Comparison of ENCODE assay signal across 18 cellular contexts in genomic region chr7:112986256-112987031, GRCh38.
DNase-seq lines count a peak whose midpoint lies in the region; ATAC-seq, FAIRE-seq and TF ChIP-seq lines count a peak whose summit lies in the region.
"Had no signal": no experiment of that assay in that cellular context is flagged by ENCODE, and none has a peak within 500 bp of the region (broad histone marks: within the 10 kb centered on the region; RNA-seq: fewer than 3 reads in every experiment).

No MANE protein-coding gene starts in this region.

- no peak for TF ChIP-seq CTCF in AG09319 (IDR thresholded peaks at IDR 0.05; ENCODE audit: low read depth, low read length)
- no peak for TF ChIP-seq CTCF in astrocyte (IDR thresholded peaks at IDR 0.05; ENCODE audit: insufficient read depth, low read depth, low read length)
- TF ChIP-seq CTCF in hepatocyte (IDR thresholded peaks at IDR 0.05; ENCODE audit: poor library complexity) = no peak
- no peak for TF ChIP-seq CTCF in activated CD8-positive, alpha-beta T cell treated with anti-CD3 and anti-CD28 coated beads for 36 hours (IDR thresholded peaks at IDR 0.05)

- H3K27ac ChIP-seq in astrocyte (ENCODE audit: low read depth, low read length) (peak overlapping the region; percentile 89), hepatocyte (peak overlapping the region; percentile 26), small intestine (ENCODE audit: low read depth in 1 of 2, low read length in 1 of 2) (no peak overlapping the region)
- H3K27ac ChIP-seq: neutrophil had no signal

- no peaks in the 10 kb centered on the region for H3K27me3 ChIP-seq in astrocyte (ENCODE audit: insufficient read depth, low read length)
- no peaks in the 10 kb centered on the region for H3K27me3 ChIP-seq in hepatocyte
- no peaks in the 10 kb centered on the region for H3K27me3 ChIP-seq in small intestine (ENCODE audit: control insufficient read depth in 2 of 2, insufficient read depth in 2 of 2, low read length in 2 of 2)
- H3K27me3 ChIP-seq: neutrophil had no signal

- peak overlapping the region; percentile 76 for H3K9ac ChIP-seq in astrocyte (ENCODE audit: low read length)

- FAIRE-seq in astrocyte (lab: Jason Lieb, UNC) (peak; percentile 93), small intestine (lab: Jason Lieb, UNC) (no peak)
- FAIRE-seq: GM19239 had no signal

- CTCF ChIA-PET in activated CD8-positive, alpha-beta T cell treated with anti-CD3 and anti-CD28 coated beads for 36 hours (lab: Charles Lee) = no interaction called here

- H2AFZ ChIP-seq in astrocyte (ENCODE audit: low read depth, low read length) = no peak overlapping the region
- H2AFZ ChIP-seq in hepatocyte = no peak overlapping the region

- H3K27ac Mint-ChIP-seq in astrocyte (ENCODE audit: unreplicated experiment) = no peak overlapping the region
- H3K27ac Mint-ChIP-seq in activated CD8-positive, alpha-beta T cell treated with anti-CD3 and anti-CD28 coated beads for 36 hours = no peak overlapping the region
- H3K27ac Mint-ChIP-seq: activated naive CD4-positive, alpha-beta T cell treated with anti-CD3 and anti-CD28 coated beads, Interleukin-2, amount 50 U/mL, for 24 hours; CD4-positive, CD25-positive, alpha-beta regulatory T cell; T-helper 1 cell treated with Interleukin-12 subunit alpha and Interleukin-12 subunit beta and Interleukin-4 antibody, amounts not matched to agents 30 μg/mL and 1 μg/mL, for 36 hours had no signal

- H3K9me2 ChIP-seq in hepatocyte (replicated peaks; ENCODE audit: insufficient read depth) = no peaks in the 10 kb centered on the region

- H3K9me3 ChIP-seq in astrocyte (ENCODE audit: insufficient read depth, low read depth, low read length) (no peaks in the 10 kb centered on the region), hepatocyte (ENCODE audit: low read depth) (no peaks in the 10 kb centered on the region), small intestine (ENCODE audit: control insufficient read depth, low read depth) (no peaks in the 10 kb centered on the region)
- H3K9me3 ChIP-seq: neutrophil had no signal

- no peaks in the 10 kb centered on the region for H3K27me3 Mint-ChIP-seq in astrocyte (ENCODE audit: low read depth, unreplicated experiment)
- H3K27me3 Mint-ChIP-seq in activated CD8-positive, alpha-beta T cell treated with anti-CD3 and anti-CD28 coated beads for 36 hours = peaks cover 10% of the 10 kb centered on the region
- H3K27me3 Mint-ChIP-seq: CD4-positive, CD25-positive, alpha-beta regulatory T cell had no signal

- DNase-seq in AG09319 (ENCODE audit: extremely low read depth, low read depth) = peak; percentile 23
- peak; percentile 14 for DNase-seq in HT1080 (ENCODE audit: low read depth)
- DNase-seq in astrocyte (ENCODE audit: low read depth) = peak; percentile 62
- no peak for DNase-seq in hepatocyte (ENCODE audit: low spot score)
- DNase-seq in activated CD8-positive, alpha-beta T cell treated with anti-CD3 and anti-CD28 coated beads for 36 hours = no peak
- no peak for DNase-seq in small intestine
- DNase-seq in left colon = no peak
- DNase-seq: activated CD8-positive, alpha-beta memory T cell treated with anti-CD3 and anti-CD28 coated beads for 24 hours; CD4-positive, CD25-positive, alpha-beta regulatory T cell; NCI-H524; stimulated activated CD4-positive, alpha-beta T cell treated with anti-CD3 and anti-CD28 coated beads, Interleukin-4, amount 100 ng/mL, for 4 hours had no signal

- H4K20me1 ChIP-seq in astrocyte (ENCODE audit: insufficient read depth, low read length) = no peaks in the 10 kb centered on the region
- no peaks in the 10 kb centered on the region for H4K20me1 ChIP-seq in hepatocyte (ENCODE audit: insufficient read depth, poor library complexity, severe bottlenecking)

- H3K4me3 ChIP-seq in astrocyte (ENCODE audit: insufficient read depth, low read depth, low read length) (no peak overlapping the region), hepatocyte (no peak overlapping the region), small intestine (ENCODE audit: low read depth in 1 of 2, low read length in 2 of 2) (no peak overlapping the region)
- H3K4me3 ChIP-seq: dorsolateral prefrontal cortex had no signal

- POLR2A ChIA-PET in activated CD8-positive, alpha-beta T cell treated with anti-CD3 and anti-CD28 coated beads for 36 hours (lab: Charles Lee) = no interaction called here

- H3K36me3 ChIP-seq in astrocyte (ENCODE audit: insufficient read depth, low read length) (no peaks in the 10 kb centered on the region), hepatocyte (replicated peaks; ENCODE audit: insufficient read depth, low read depth) (no peaks in the 10 kb centered on the region), small intestine (ENCODE audit: control insufficient read depth in 2 of 2, insufficient read depth in 2 of 2, low read length in 2 of 2) (no peaks in the 10 kb centered on the region)
- H3K36me3 ChIP-seq: neutrophil had no signal

- ATAC-seq in HG02884 (IDR thresholded peaks at IDR 0.05; ENCODE audit: unreplicated experiment) (no peak), left colon (no peak)
- no peak for ATAC-seq in activated CD8-positive, alpha-beta T cell treated with anti-CD3 and anti-CD28 coated beads for 36 hours
- ATAC-seq: HCT116 had no signal

- no peaks in the 10 kb centered on the region for H3K36me3 Mint-ChIP-seq in astrocyte (ENCODE audit: low read depth, unreplicated experiment)
- no peaks in the 10 kb centered on the region for H3K36me3 Mint-ChIP-seq in activated CD8-positive, alpha-beta T cell treated with anti-CD3 and anti-CD28 coated beads for 36 hours (ENCODE audit: low read depth)
- H3K36me3 Mint-ChIP-seq: activated naive CD4-positive, alpha-beta T cell treated with anti-CD3 and anti-CD28 coated beads, Interleukin-2, amount 50 U/mL, for 24 hours; CD4-positive, CD25-positive, alpha-beta regulatory T cell had no signal

- H3K4me1 Mint-ChIP-seq in astrocyte (ENCODE audit: low read depth, unreplicated experiment) = peaks cover 19% of the 10 kb centered on the region
- H3K4me1 Mint-ChIP-seq in activated CD8-positive, alpha-beta T cell treated with anti-CD3 and anti-CD28 coated beads for 36 hours (ENCODE audit: low read depth) = no peaks in the 10 kb centered on the region
- H3K4me1 Mint-ChIP-seq: activated naive CD4-positive, alpha-beta T cell treated with anti-CD3 and anti-CD28 coated beads, Interleukin-2, amount 50 U/mL, for 24 hours; CD4-positive, CD25-positive, alpha-beta regulatory T cell had no signal

- H3K79me2 ChIP-seq in astrocyte (ENCODE audit: insufficient read depth, low read length) = no peaks in the 10 kb centered on the region
- H3K79me2 ChIP-seq in hepatocyte = no peaks in the 10 kb centered on the region

- H3K4me2 ChIP-seq in astrocyte (ENCODE audit: low read length) (peak overlapping the region; percentile 82), hepatocyte (peak overlapping the region; percentile 44)

- no peak overlapping the region for H3K4me3 Mint-ChIP-seq in astrocyte (ENCODE audit: unreplicated experiment)
- H3K4me3 Mint-ChIP-seq in activated CD8-positive, alpha-beta T cell treated with anti-CD3 and anti-CD28 coated beads for 36 hours = no peak overlapping the region
- H3K4me3 Mint-ChIP-seq: activated naive CD4-positive, alpha-beta T cell treated with anti-CD3 and anti-CD28 coated beads, Interleukin-2, amount 50 U/mL, for 24 hours; CD4-positive, CD25-positive, alpha-beta regulatory T cell; T-helper 1 cell treated with Interleukin-12 subunit alpha and Interleukin-12 subunit beta and Interleukin-4 antibody, amounts not matched to agents 30 μg/mL and 1 μg/mL, for 36 hours had no signal

- H3K9me3 Mint-ChIP-seq in astrocyte (ENCODE audit: unreplicated experiment) = no peaks in the 10 kb centered on the region
- H3K9me3 Mint-ChIP-seq in activated CD8-positive, alpha-beta T cell treated with anti-CD3 and anti-CD28 coated beads for 36 hours = no peaks in the 10 kb centered on the region
- H3K9me3 Mint-ChIP-seq: activated naive CD4-positive, alpha-beta T cell treated with anti-CD3 and anti-CD28 coated beads, Interleukin-2, amount 50 U/mL, for 24 hours; T-helper 1 cell treated with Interleukin-12 subunit alpha and Interleukin-12 subunit beta and Interleukin-4 antibody, amounts not matched to agents 30 μg/mL and 1 μg/mL, for 36 hours had no signal

- H3K4me1 ChIP-seq in astrocyte (ENCODE audit: insufficient read depth, low read length) = peaks cover 13% of the 10 kb centered on the region
- peaks cover 7% of the 10 kb centered on the region for H3K4me1 ChIP-seq in hepatocyte (ENCODE audit: insufficient read depth)
- H3K4me1 ChIP-seq in small intestine (ENCODE audit: control insufficient read depth in 2 of 2, insufficient read depth in 1 of 2, low read depth in 1 of 2, low read length in 1 of 2) = no peaks in the 10 kb centered on the region

- 62% methylated on average over 3 of the region's 3 CpGs for WGBS in hepatocyte (ENCODE audit: low lambda C conversion rate, missing lambda C conversion rate)
- WGBS in small intestine, 3 donors = 43 to 60% (median 47%) methylated on average over 3 of the region's 3 CpGs

- intact Hi-C loops in activated CD8-positive, alpha-beta T cell treated with anti-CD3 and anti-CD28 coated beads for 36 hours (cut with micrococcal nuclease) = no loop called here
- intact Hi-C loops in left colon (cut with DNase I, micrococcal nuclease) = no loop called here

Comparison
In these comparisons a context has a peak if more than half of its experiments do, and no peak if none do; other contexts are left out.
1. DNase-seq: peak in AG09319 (single experiment), HT1080 (single experiment) and astrocyte (single experiment); none in hepatocyte (single experiment), activated CD8-positive, alpha-beta T cell treated with anti-CD3 and anti-CD28 coated beads for 36 hours (single experiment), small intestine (single experiment) and left colon (0 of 2).
2. H3K27ac ChIP-seq: peak in astrocyte (single experiment) and hepatocyte (single experiment); none in small intestine (0 of 2).